In genomic region chr1:197807739-197808453, GRCh38 we compare ENCODE assay signal across 19 cellular contexts.
"Had no signal": no experiment of that assay in that cellular context is flagged by ENCODE, and none has a peak within 500 bp of the region (broad histone marks: within the 10 kb centered on the region; RNA-seq: fewer than 3 reads in every experiment).

No MANE protein-coding gene starts in this region.

- H3K9me3 ChIP-seq: esophagus muscularis mucosa, pancreas, thoracic aorta, upper lobe of left lung had no signal

- H3K27me3 ChIP-seq: cardiac muscle cell, esophagus muscularis mucosa, pancreas, spleen, upper lobe of left lung had no signal

- H3K36me3 ChIP-seq: cardiac muscle cell, esophagus muscularis mucosa, pancreas, spleen, thoracic aorta, upper lobe of left lung had no signal

- H3K4me3 ChIP-seq: cardiac muscle cell, esophagus muscularis mucosa, pancreas, spleen, thoracic aorta, upper lobe of left lung had no signal

- H3K27ac ChIP-seq: cardiac muscle cell, esophagus muscularis mucosa, pancreas, thoracic aorta, upper lobe of left lung had no signal

- H3K4me1 ChIP-seq: esophagus muscularis mucosa, pancreas, spleen, upper lobe of left lung had no signal

- ATAC-seq: activated CD4-positive, alpha-beta T cell treated with anti-CD3 and anti-CD28 coated beads for 36 hours; left lobe of liver; pancreas had no signal

- DNase-seq: activated CD4-positive, alpha-beta memory T cell treated with anti-CD3 and anti-CD28 coated beads for 36 hours; activated CD4-positive, alpha-beta T cell treated with anti-CD3 and anti-CD28 coated beads for 36 hours; activated T-cell treated with anti-CD3 and anti-CD28 coated beads for 4 hours; amniotic stem cell; dermis blood vessel endothelial cell; effector memory CD4-positive, alpha-beta T cell; glutamatergic neuron; hypothalamus; mammary epithelial cell; naive B cell; pancreas; spleen; stimulated activated CD4-positive, alpha-beta T cell treated with anti-CD3 and anti-CD28 coated beads, Interleukin-4, amount 100 ng/mL, for 4 hours; stimulated activated naive B cell treated with anti-CD40 and anti-IgM and Interleukin-4, amounts not matched to agents 10 μg/mL and 1 μg/mL and 100 μg/mL, for 72 hours; upper lobe of left lung had no signal
